Comparison of ENCODE assay signal across 11 cellular contexts in genomic region chr2:216151313-216152030, GRCh38. TPM values are rescaled to one million over a fixed set of nuclear protein-coding genes. Genes with fewer than 3 reads are reported as not detected.
A peak's percentile ranks its signal among the peaks of the same experiment; 100 is the strongest.
DNase-seq lines count a peak whose midpoint lies in the region; TF ChIP-seq lines count a peak whose summit lies in the region.
"Had no signal": no experiment of that assay in that cellular context is flagged by ENCODE, and none has a peak within 500 bp of the region (broad histone marks: within the 10 kb centered on the region; RNA-seq: fewer than 3 reads in every experiment).

No MANE protein-coding gene starts in this region.

- TF ChIP-seq RAD21 in neural cell (conservative IDR thresholded peaks at IDR 0.05) = peak; percentile 62

- intact Hi-C loops in PC-9 (cut with micrococcal nuclease; ENCODE audit: unreplicated experiment) = no loop called here

- DNase-seq in T-helper 2 cell treated with Interferon-gamma antibody and Interleukin-4, amounts not matched to agents 5 μg/mL and 100 μg/mL, for 36 hours (ENCODE audit: low spot score) = no peak
- DNase-seq in T-helper 2 cell (no peak), PC-9 (no peak), chondrocyte (ENCODE audit: low spot score) (no peak), HPDE6-E6E7 (ENCODE audit: extremely low spot score) (no peak), AG20443 (ENCODE audit: low spot score) (no peak), progenitor cell of endocrine pancreas (ENCODE audit: low spot score, unreplicated experiment) (no peak)
- DNase-seq: Right ventricle myocardium superior; stimulated activated CD8-positive, alpha-beta memory T cell treated with anti-CD3 and anti-CD28 coated beads, Interleukin-4, amount 100 ng/mL, for 48 hours had no signal

- H3K36me3 ChIP-seq in PC-9 (ENCODE audit: low read depth) = peaks cover 83% of the 10 kb centered on the region
- peaks cover 12% of the 10 kb centered on the region for H3K36me3 ChIP-seq in neural cell (ENCODE audit: insufficient read depth, low read length)

- H3K27me3 Mint-ChIP-seq in T-helper 2 cell treated with Interferon-gamma antibody and Interleukin-4, amounts not matched to agents 5 μg/mL and 100 μg/mL, for 36 hours (ENCODE audit: low read depth) = no peaks in the 10 kb centered on the region
- H3K27me3 Mint-ChIP-seq in chondrocyte (ENCODE audit: low read depth) = no peaks in the 10 kb centered on the region
- H3K27me3 Mint-ChIP-seq in progenitor cell of endocrine pancreas = no peaks in the 10 kb centered on the region
- H3K27me3 Mint-ChIP-seq: memory B cell had no signal

- H3K9me3 ChIP-seq in PC-9 (ENCODE audit: insufficient read depth, low read depth) (no peaks in the 10 kb centered on the region), neural cell (ENCODE audit: low read length) (no peaks in the 10 kb centered on the region)

- no peak overlapping the region for H3K9ac ChIP-seq in neural cell (ENCODE audit: low read length)

- H3K27me3 ChIP-seq in PC-9 (ENCODE audit: insufficient read depth, low read depth) (no peaks in the 10 kb centered on the region), neural cell (ENCODE audit: insufficient read depth, low read depth, low read length) (no peaks in the 10 kb centered on the region)

- BruUV-seq in PC-9 (replicated peaks; lab: Mats Ljungman, UMichigan) = no TSS peak

- no peak overlapping the region for H3K27ac ChIP-seq in PC-9
- no peak overlapping the region for H3K27ac ChIP-seq in neural cell (ENCODE audit: low read length)

- H3K4me1 ChIP-seq in PC-9 (replicated peaks; ENCODE audit: insufficient read depth) = no peaks in the 10 kb centered on the region

- H2AFZ ChIP-seq in PC-9 (no peak overlapping the region), neural cell (ENCODE audit: low read depth, low read length) (no peak overlapping the region)

- peak overlapping the region; percentile 71 for H3K27ac Mint-ChIP-seq in T-helper 2 cell treated with Interferon-gamma antibody and Interleukin-4, amounts not matched to agents 5 μg/mL and 100 μg/mL, for 36 hours
- H3K27ac Mint-ChIP-seq in chondrocyte (ENCODE audit: unreplicated experiment) = peak overlapping the region; percentile 66
- H3K27ac Mint-ChIP-seq in progenitor cell of endocrine pancreas = no peak overlapping the region
- H3K27ac Mint-ChIP-seq: memory B cell had no signal

- H3K9me3 Mint-ChIP-seq in T-helper 2 cell treated with Interferon-gamma antibody and Interleukin-4, amounts not matched to agents 5 μg/mL and 100 μg/mL, for 36 hours = no peaks in the 10 kb centered on the region
- no peaks in the 10 kb centered on the region for H3K9me3 Mint-ChIP-seq in chondrocyte (ENCODE audit: low read depth)
- H3K9me3 Mint-ChIP-seq in progenitor cell of endocrine pancreas (ENCODE audit: low read depth) = no peaks in the 10 kb centered on the region
- H3K9me3 Mint-ChIP-seq: memory B cell had no signal

- TF ChIP-seq CTCF in PC-9 (conservative IDR thresholded peaks at IDR 0.05) = peak; percentile 46; the same call in 1 of the 2 replicates
- peak; percentile 71 for TF ChIP-seq CTCF in chondrocyte (IDR thresholded peaks at IDR 0.05)
- TF ChIP-seq CTCF in neural cell (IDR thresholded peaks at IDR 0.05; ENCODE audit: poor library complexity, severe bottlenecking) = peak; percentile 57
- TF ChIP-seq CTCF in progenitor cell of endocrine pancreas (IDR thresholded peaks at IDR 0.05; ENCODE audit: unreplicated experiment) = no peak

- no peak overlapping the region for H3K4me2 ChIP-seq in PC-9
- H3K4me2 ChIP-seq in neural cell (ENCODE audit: low read length) = no peak overlapping the region

- H3K4me3 Mint-ChIP-seq in T-helper 2 cell treated with Interferon-gamma antibody and Interleukin-4, amounts not matched to agents 5 μg/mL and 100 μg/mL, for 36 hours = no peak overlapping the region
- H3K4me3 Mint-ChIP-seq in chondrocyte (ENCODE audit: unreplicated experiment) (no peak overlapping the region), progenitor cell of endocrine pancreas (ENCODE audit: low read depth) (no peak overlapping the region)
- H3K4me3 Mint-ChIP-seq: memory B cell had no signal

- peaks cover 77% of the 10 kb centered on the region for H3K36me3 Mint-ChIP-seq in T-helper 2 cell treated with Interferon-gamma antibody and Interleukin-4, amounts not matched to agents 5 μg/mL and 100 μg/mL, for 36 hours (ENCODE audit: low read depth)
- H3K36me3 Mint-ChIP-seq in chondrocyte (ENCODE audit: low read depth) (peaks cover 42% of the 10 kb centered on the region), progenitor cell of endocrine pancreas (ENCODE audit: insufficient read depth) (peaks cover 50% of the 10 kb centered on the region)

- H3K79me2 ChIP-seq in PC-9 (ENCODE audit: low read depth) (no peaks in the 10 kb centered on the region), neural cell (replicated peaks; ENCODE audit: insufficient read depth, low read length) (peaks cover 10% of the 10 kb centered on the region)

- CTCF ChIA-PET in PC-9 (lab: Charles Lee) = no interaction called here

- TF ChIP-seq EP300 in neural cell (conservative IDR thresholded peaks at IDR 0.05; ENCODE audit: poor library complexity, severe bottlenecking) = no peak

- POLR2A ChIA-PET in PC-9 (lab: Charles Lee; ENCODE audit: unreplicated experiment) = no interaction called here

- H4K20me1 ChIP-seq in PC-9 (ENCODE audit: insufficient read depth) (peaks cover 11% of the 10 kb centered on the region), neural cell (ENCODE audit: insufficient read depth) (no peaks in the 10 kb centered on the region)

- H3F3A ChIP-seq in PC-9 (ENCODE audit: insufficient read depth, low read depth) (peaks cover 17% of the 10 kb centered on the region; the same call in 1 of the 2 replicates), neural cell (ENCODE audit: insufficient read depth, low read length, poor library complexity, severe bottlenecking) (no peaks in the 10 kb centered on the region)

- H3K9me2 ChIP-seq in PC-9 (ENCODE audit: insufficient read depth) = no peaks in the 10 kb centered on the region
- no peaks in the 10 kb centered on the region for H3K9me2 ChIP-seq in neural cell (ENCODE audit: insufficient read depth, low read length)

- H3K4me3 ChIP-seq in PC-9 (no peak overlapping the region), neural cell (ENCODE audit: low read length) (no peak overlapping the region)

- H3K4me1 Mint-ChIP-seq in T-helper 2 cell treated with Interferon-gamma antibody and Interleukin-4, amounts not matched to agents 5 μg/mL and 100 μg/mL, for 36 hours (ENCODE audit: low read depth) = peaks cover 18% of the 10 kb centered on the region
- peaks cover 19% of the 10 kb centered on the region for H3K4me1 Mint-ChIP-seq in chondrocyte (ENCODE audit: low read depth)
- H3K4me1 Mint-ChIP-seq in progenitor cell of endocrine pancreas (ENCODE audit: low read depth) = peaks cover 2% of the 10 kb centered on the region

TF ChIP-seq in neural cell, 6 proteins besides CTCF, POLR2A, EP300 and RAD21:
- no peak for TF ChIP-seq REST (IDR thresholded peaks at IDR 0.05; ENCODE audit: borderline replicate concordance)
- TF ChIP-seq SMC3 (conservative IDR thresholded peaks at IDR 0.05; ENCODE audit: poor library complexity) = peak; percentile 32
- peak; percentile 26 for TF ChIP-seq MXI1 (conservative IDR thresholded peaks at IDR 0.05; ENCODE audit: poor library complexity, severe bottlenecking)

RNA-seq across cellular contexts. Expression of gene XRCC5, which starts 42.3 kb away (rescaled TPM):
- total RNA-seq in PC-9 (2021) (242 and 275 TPM in 2 replicates), chondrocyte (154 to 236 TPM (median 158 TPM) in 3 replicates), progenitor cell of endocrine pancreas (378 and 386 TPM in 2 replicates)
- 270 and 279 TPM in 2 replicates for polyA plus RNA-seq in neural cell
- 609 and 718 TPM in 2 replicates for polyA minus RNA-seq in neural cell
